In genomic region chr17:27430882-27431491, GRCh38 we compare ENCODE assay signal across 8 cellular contexts. TPM values are rescaled to one million over a fixed set of nuclear protein-coding genes. Genes with fewer than 3 reads are reported as not detected.
A peak's percentile ranks its signal among the peaks of the same experiment; 100 is the strongest.
DNase-seq lines count a peak whose midpoint lies in the region; ATAC-seq and TF ChIP-seq lines count a peak whose summit lies in the region.

No MANE protein-coding gene starts in this region.

- H3K9me3 ChIP-seq in SJSA1 (replicated peaks) (no peaks in the 10 kb centered on the region), gastroesophageal sphincter (peaks cover 0 to 4% (median 0%) of the 10 kb centered on the region in 3 donors), sigmoid colon (no peaks in the 10 kb centered on the region)

- H3K27me3 ChIP-seq in SJSA1 (replicated peaks): no peaks in the 10 kb centered on the region
- no peaks in the 10 kb centered on the region for H3K27me3 ChIP-seq in gastroesophageal sphincter
- no peaks in the 10 kb centered on the region for H3K27me3 ChIP-seq in sigmoid colon

- TF ChIP-seq CTCF in gastroesophageal sphincter (IDR thresholded peaks at IDR 0.05): peak in 3 of 4 experiments; percentile 50 to 58 (median 57)
- TF ChIP-seq CTCF in sigmoid colon (IDR thresholded peaks at IDR 0.05): peak; percentile 36 to 62 (median 52)

- TF ChIP-seq POLR2A in gastroesophageal sphincter (IDR thresholded peaks at IDR 0.05): no peak
- no peak for TF ChIP-seq POLR2A in sigmoid colon (IDR thresholded peaks at IDR 0.05)

- H3K4me1 ChIP-seq in SJSA1 (replicated peaks): peaks cover 15% of the 10 kb centered on the region
- no peaks in the 10 kb centered on the region for H3K4me1 ChIP-seq in gastroesophageal sphincter
- no peaks in the 10 kb centered on the region for H3K4me1 ChIP-seq in sigmoid colon

- H3K4me3 ChIP-seq in SJSA1 (no peak overlapping the region), gastroesophageal sphincter (no peak overlapping the region), sigmoid colon (no peak overlapping the region)

- 67% methylated on average over 1 of the region's 10 CpGs; no CpG with 5 or more reads in 1 of the 2 donors for WGBS in gastroesophageal sphincter (ENCODE audit: low coverage in 1 of 2), 2 donors
- 79 to 87% methylated on average over 10 of the region's 10 CpGs for WGBS in sigmoid colon, 2 donors

- DNase-seq in activated T-cell treated with anti-CD3 and anti-CD28 coated beads, Interleukin-2, amount 50 U/mL, for 48 hours: peak; percentile 28 to 33
- no peak for DNase-seq in activated T-cell treated with anti-CD3 and anti-CD28 coated beads, Interleukin-2, amount 50 U/mL, for 1 hour
- DNase-seq in SJSA1 (ENCODE audit: low read depth in 1 of 2, low spot score in 2 of 2) (peak; percentile 38 to 58), sigmoid colon (peak; percentile 74), epidermal melanocyte (ENCODE audit: insufficient read length, low spot score) (no peak), NCI-H748 (lab: John Stamatoyannopoulos, UW; ENCODE audit: unreplicated experiment) (no peak), globus pallidus (ENCODE audit: low spot score) (no peak)

- ATAC-seq in gastroesophageal sphincter: no peak

- TF ChIP-seq EP300 in gastroesophageal sphincter (IDR thresholded peaks at IDR 0.05) (no peak), sigmoid colon (IDR thresholded peaks at IDR 0.05) (no peak)

- H3K36me3 ChIP-seq in SJSA1: no peaks in the 10 kb centered on the region
- H3K36me3 ChIP-seq in gastroesophageal sphincter: no peaks in the 10 kb centered on the region
- H3K36me3 ChIP-seq in sigmoid colon: no peaks in the 10 kb centered on the region

- H3K27ac ChIP-seq in SJSA1 (no peak overlapping the region), gastroesophageal sphincter (no peak overlapping the region), sigmoid colon (no peak overlapping the region)

- intact Hi-C loops in sigmoid colon (cut with DNase I): loop anchor here (1.0 kb wide), 1 partner anchor 77 kb away; no protein-coding TSS in a partner anchor

RNA-seq across cellular contexts. Expression of gene KSR1, which starts 25.3 kb away (rescaled TPM):
- 5.9 and 7.7 TPM in 2 replicates for total RNA-seq in SJSA1 (2014; rRNA removed; shearing (Covaris generic))
- 10 to 100 TPM in 3 of 4 donors, 1 to 10 TPM in 1; 10.0 to 15.2 (median 13.9) TPM for total RNA-seq in gastroesophageal sphincter
- 10 to 100 TPM; 13.8 to 25.8 (median 18.9) TPM for total RNA-seq in sigmoid colon
- polyA plus RNA-seq in sigmoid colon: 10 to 100 TPM in 1 of 3 donors, 1 to 10 TPM in 2; 4.2 to 21.2 (median 8.8) TPM

Comparison
In these comparisons a context has a peak if more than half of its experiments do, and no peak if none do; other contexts are left out.
1. DNase-seq: peak in activated T-cell treated with anti-CD3 and anti-CD28 coated beads, Interleukin-2, amount 50 U/mL, for 48 hours (2 of 2), SJSA1 (2 of 2) and sigmoid colon (single experiment); none in activated T-cell treated with anti-CD3 and anti-CD28 coated beads, Interleukin-2, amount 50 U/mL, for 1 hour (single experiment), epidermal melanocyte (single experiment), NCI-H748 (single experiment) and globus pallidus (single experiment).